In genomic region chr5:50725800-50726474, GRCh38 we compare ENCODE assay signal across 30 cellular contexts. TPM values are rescaled to one million over a fixed set of nuclear protein-coding genes. Genes with fewer than 3 reads are reported as not detected.
DNase-seq lines count a peak whose midpoint lies in the region; ATAC-seq and TF ChIP-seq lines count a peak whose summit lies in the region.
"Had no signal": no experiment of that assay in that cellular context is flagged by ENCODE, and none has a peak within 500 bp of the region (broad histone marks: within the 10 kb centered on the region; RNA-seq: fewer than 3 reads in every experiment).

No MANE protein-coding gene starts in this region.

- H3K4me1 Mint-ChIP-seq in activated T-cell treated with anti-CD3 and anti-CD28 coated beads, Interleukin-2, amount 50 U/mL, for 72 hours (ENCODE audit: low read depth): peaks cover 68% of the 10 kb centered on the region
- H3K4me1 Mint-ChIP-seq in activated T-cell treated with anti-CD3 and anti-CD28 coated beads, Interleukin-2, amount 50 U/mL, for 4 hours (ENCODE audit: low read depth): peaks cover 65% of the 10 kb centered on the region
- H3K4me1 Mint-ChIP-seq in Calu3 (ENCODE audit: low read depth, unreplicated experiment): peaks cover 49% of the 10 kb centered on the region
- peaks cover 73% of the 10 kb centered on the region for H3K4me1 Mint-ChIP-seq in activated naive CD8-positive, alpha-beta T cell (ENCODE audit: low read depth)
- H3K4me1 Mint-ChIP-seq in natural killer cell treated with Interleukin-12 subunit alpha and Interleukin-12 subunit beta and Interleukin-15 and Interleukin-18, amount 100 ng/mL, for 72 hours (ENCODE audit: low read depth in 2 of 2): peaks cover 48 to 62% of the 10 kb centered on the region in 2 donors

- TF ChIP-seq CTCF in Calu3 (IDR thresholded peaks at IDR 0.05; ENCODE audit: unreplicated experiment): no peak

- no peak for DNase-seq in activated T-cell treated with anti-CD3 and anti-CD28 coated beads, Interleukin-2, amount 50 U/mL, for 72 hours
- no peak for DNase-seq in activated T-cell treated with anti-CD3 and anti-CD28 coated beads, Interleukin-2, amount 50 U/mL, for 4 hours
- DNase-seq in Calu3: no peak
- no peak for DNase-seq in natural killer cell treated with Interleukin-12 subunit alpha and Interleukin-12 subunit beta and Interleukin-15 and Interleukin-18, amount 100 ng/mL, for 72 hours (ENCODE audit: low spot score)
- no peak for DNase-seq in COR-L47 (lab: John Stamatoyannopoulos, UW)
- DNase-seq: activated B cell treated with CpG ODN at 0.5 μM for 24 hours; activated CD8-positive, alpha-beta memory T cell treated with anti-CD3 and anti-CD28 coated beads for 24 hours; BE2C; Caco-2; DMS79; dorsolateral prefrontal cortex; GDM1; HCEC 1CT; islet precursor cell; MG63; NCI-H1417 treated with DMSO at 0.1 percent for 48 hours; NCI-H2081 treated with DMSO at 0.1 percent for 48 hours; NCI-H345; NCI-H748 treated with DMSO at 0.1 percent for 48 hours; Peyer's patch; retina; SHP77 treated with DMSO at 0.1 percent for 48 hours; stimulated activated CD4-positive, alpha-beta T cell treated with anti-CD3 and anti-CD28 coated beads, Interleukin-1b, Interleukin-23, amount 100 ng/mL, for 48 hours; stimulated activated CD8-positive, alpha-beta memory T cell treated with anti-CD3 and anti-CD28 coated beads, Interleukin-4, amount 100 ng/mL, for 48 hours; SW 1271 had no signal

- H3K27me3 Mint-ChIP-seq in activated T-cell treated with anti-CD3 and anti-CD28 coated beads, Interleukin-2, amount 50 U/mL, for 72 hours (ENCODE audit: low read depth): no peaks in the 10 kb centered on the region
- H3K27me3 Mint-ChIP-seq in activated T-cell treated with anti-CD3 and anti-CD28 coated beads, Interleukin-2, amount 50 U/mL, for 4 hours (ENCODE audit: low read depth): no peaks in the 10 kb centered on the region
- no peaks in the 10 kb centered on the region for H3K27me3 Mint-ChIP-seq in Calu3 (ENCODE audit: unreplicated experiment)
- no peaks in the 10 kb centered on the region for H3K27me3 Mint-ChIP-seq in activated naive CD8-positive, alpha-beta T cell
- H3K27me3 Mint-ChIP-seq in natural killer cell treated with Interleukin-12 subunit alpha and Interleukin-12 subunit beta and Interleukin-15 and Interleukin-18, amount 100 ng/mL, for 72 hours: no peaks in the 10 kb centered on the region
- H3K27me3 Mint-ChIP-seq: activated B cell treated with CpG ODN at 0.5 μM for 24 hours had no signal

- CTCF ChIA-PET in Calu3 (lab: Charles Lee): no interaction called here

- H3K36me3 Mint-ChIP-seq in activated T-cell treated with anti-CD3 and anti-CD28 coated beads, Interleukin-2, amount 50 U/mL, for 72 hours (ENCODE audit: insufficient read depth in 2 of 2): peaks cover 2 to 6% of the 10 kb centered on the region in 2 donors
- peaks cover 4% of the 10 kb centered on the region for H3K36me3 Mint-ChIP-seq in activated T-cell treated with anti-CD3 and anti-CD28 coated beads, Interleukin-2, amount 50 U/mL, for 4 hours (ENCODE audit: insufficient read depth)
- no peaks in the 10 kb centered on the region for H3K36me3 Mint-ChIP-seq in Calu3 (ENCODE audit: insufficient read depth, unreplicated experiment)
- H3K36me3 Mint-ChIP-seq in activated naive CD8-positive, alpha-beta T cell: peaks cover 2% of the 10 kb centered on the region
- peaks cover 5% of the 10 kb centered on the region for H3K36me3 Mint-ChIP-seq in natural killer cell treated with Interleukin-12 subunit alpha and Interleukin-12 subunit beta and Interleukin-15 and Interleukin-18, amount 100 ng/mL, for 72 hours
- H3K36me3 Mint-ChIP-seq: type B pancreatic cell had no signal

- H3K27ac Mint-ChIP-seq in activated T-cell treated with anti-CD3 and anti-CD28 coated beads, Interleukin-2, amount 50 U/mL, for 72 hours: peak overlapping the region; percentile 90
- peak overlapping the region; percentile 91 for H3K27ac Mint-ChIP-seq in Calu3 (ENCODE audit: unreplicated experiment)
- peak overlapping the region; percentile 94 for H3K27ac Mint-ChIP-seq in activated naive CD8-positive, alpha-beta T cell
- H3K27ac Mint-ChIP-seq in natural killer cell treated with Interleukin-12 subunit alpha and Interleukin-12 subunit beta and Interleukin-15 and Interleukin-18, amount 100 ng/mL, for 72 hours: peak overlapping the region; percentile 77 to 88
- H3K27ac Mint-ChIP-seq: type B pancreatic cell had no signal

- intact Hi-C loops in Calu3 (cut with micrococcal nuclease; ENCODE audit: unreplicated experiment): loop anchor here (5.0 kb wide), 1 partner anchor 59 kb away; the partner anchor contains the start of gene PARP8

- no peak for ATAC-seq in activated T-cell treated with anti-CD3 and anti-CD28 coated beads, Interleukin-2, amount 50 U/mL, for 72 hours (replicated peaks in 1 of 2)
- ATAC-seq in activated T-cell treated with anti-CD3 and anti-CD28 coated beads, Interleukin-2, amount 50 U/mL, for 4 hours: no peak
- ATAC-seq in natural killer cell treated with Interleukin-12 subunit alpha and Interleukin-12 subunit beta and Interleukin-15 and Interleukin-18, amount 100 ng/mL, for 72 hours: no peak
- no peak for ATAC-seq in GM18868 (IDR thresholded peaks at IDR 0.05; ENCODE audit: unreplicated experiment)
- ATAC-seq in SK-N-SH treated with all-trans-retinoic acid at 6 μM for 48 hours: no peak
- ATAC-seq: K562 had no signal

- peaks cover 0 to 2% of the 10 kb centered on the region in 2 donors for H3K9me3 Mint-ChIP-seq in activated T-cell treated with anti-CD3 and anti-CD28 coated beads, Interleukin-2, amount 50 U/mL, for 72 hours
- H3K9me3 Mint-ChIP-seq in activated T-cell treated with anti-CD3 and anti-CD28 coated beads, Interleukin-2, amount 50 U/mL, for 4 hours: no peaks in the 10 kb centered on the region
- H3K9me3 Mint-ChIP-seq in Calu3 (ENCODE audit: low read depth, unreplicated experiment): no peaks in the 10 kb centered on the region
- H3K9me3 Mint-ChIP-seq in activated naive CD8-positive, alpha-beta T cell (ENCODE audit: low read depth): no peaks in the 10 kb centered on the region
- H3K9me3 Mint-ChIP-seq in natural killer cell treated with Interleukin-12 subunit alpha and Interleukin-12 subunit beta and Interleukin-15 and Interleukin-18, amount 100 ng/mL, for 72 hours: no peaks in the 10 kb centered on the region
- H3K9me3 Mint-ChIP-seq: type B pancreatic cell had no signal

- no TSS peak for BruUV-seq in Calu3 (replicated peaks; lab: Mats Ljungman, UMichigan)

- H3K4me3 Mint-ChIP-seq in activated T-cell treated with anti-CD3 and anti-CD28 coated beads, Interleukin-2, amount 50 U/mL, for 72 hours: peak overlapping the region; percentile 54 to 81
- H3K4me3 Mint-ChIP-seq in activated T-cell treated with anti-CD3 and anti-CD28 coated beads, Interleukin-2, amount 50 U/mL, for 4 hours: no peak overlapping the region
- H3K4me3 Mint-ChIP-seq in Calu3 (ENCODE audit: low read depth, unreplicated experiment): no peak overlapping the region
- peak overlapping the region; percentile 65 for H3K4me3 Mint-ChIP-seq in activated naive CD8-positive, alpha-beta T cell
- peak overlapping the region; percentile 50 for H3K4me3 Mint-ChIP-seq in natural killer cell treated with Interleukin-12 subunit alpha and Interleukin-12 subunit beta and Interleukin-15 and Interleukin-18, amount 100 ng/mL, for 72 hours
- H3K4me3 Mint-ChIP-seq: activated B cell treated with CpG ODN at 0.5 μM for 24 hours, type B pancreatic cell had no signal

TF ChIP-seq in SK-N-SH treated with all-trans-retinoic acid at 6 μM for 48 hours, 23 proteins besides CTCF, POLR2A, EP300 and RAD21:
- TF ChIP-seq ZNF70 (CRISPR knock-in tag; IDR thresholded peaks at IDR 0.05): no peak
- no peak for TF ChIP-seq ESRRG (CRISPR knock-in tag; IDR thresholded peaks at IDR 0.05)

RNA-seq across cellular contexts. Expression of gene PARP8, which starts 59.5 kb away (rescaled TPM):
- total RNA-seq in activated T-cell treated with anti-CD3 and anti-CD28 coated beads, Interleukin-2, amount 50 U/mL, for 72 hours: 10 to 100 TPM; 53.3 to 61.0 TPM
- 10 to 100 TPM; 12.4 to 22.3 (median 19.8) TPM for total RNA-seq in activated T-cell treated with anti-CD3 and anti-CD28 coated beads, Interleukin-2, amount 50 U/mL, for 4 hours
- total RNA-seq in Calu3 (2022): 42.7 and 44.1 TPM in 2 replicates
- 10 to 100 TPM; 58.2 to 62.5 TPM for total RNA-seq in natural killer cell treated with Interleukin-12 subunit alpha and Interleukin-12 subunit beta and Interleukin-15 and Interleukin-18, amount 100 ng/mL, for 72 hours

Comparison
In these comparisons a context has a peak if more than half of its experiments do, and no peak if none do; other contexts are left out.
1. H3K4me3 Mint-ChIP-seq: peak in activated T-cell treated with anti-CD3 and anti-CD28 coated beads, Interleukin-2, amount 50 U/mL, for 72 hours (2 of 2), activated naive CD8-positive, alpha-beta T cell (single experiment) and natural killer cell treated with Interleukin-12 subunit alpha and Interleukin-12 subunit beta and Interleukin-15 and Interleukin-18, amount 100 ng/mL, for 72 hours (single experiment); none in activated T-cell treated with anti-CD3 and anti-CD28 coated beads, Interleukin-2, amount 50 U/mL, for 4 hours (single experiment) and Calu3 (single experiment).
2. Peak in every context shown above with its lines, with median percentiles within 50 percentile points of each other: H3K27ac Mint-ChIP-seq.